8 cellular contexts compared by ENCODE assay signal in the genomic region with DNA sequence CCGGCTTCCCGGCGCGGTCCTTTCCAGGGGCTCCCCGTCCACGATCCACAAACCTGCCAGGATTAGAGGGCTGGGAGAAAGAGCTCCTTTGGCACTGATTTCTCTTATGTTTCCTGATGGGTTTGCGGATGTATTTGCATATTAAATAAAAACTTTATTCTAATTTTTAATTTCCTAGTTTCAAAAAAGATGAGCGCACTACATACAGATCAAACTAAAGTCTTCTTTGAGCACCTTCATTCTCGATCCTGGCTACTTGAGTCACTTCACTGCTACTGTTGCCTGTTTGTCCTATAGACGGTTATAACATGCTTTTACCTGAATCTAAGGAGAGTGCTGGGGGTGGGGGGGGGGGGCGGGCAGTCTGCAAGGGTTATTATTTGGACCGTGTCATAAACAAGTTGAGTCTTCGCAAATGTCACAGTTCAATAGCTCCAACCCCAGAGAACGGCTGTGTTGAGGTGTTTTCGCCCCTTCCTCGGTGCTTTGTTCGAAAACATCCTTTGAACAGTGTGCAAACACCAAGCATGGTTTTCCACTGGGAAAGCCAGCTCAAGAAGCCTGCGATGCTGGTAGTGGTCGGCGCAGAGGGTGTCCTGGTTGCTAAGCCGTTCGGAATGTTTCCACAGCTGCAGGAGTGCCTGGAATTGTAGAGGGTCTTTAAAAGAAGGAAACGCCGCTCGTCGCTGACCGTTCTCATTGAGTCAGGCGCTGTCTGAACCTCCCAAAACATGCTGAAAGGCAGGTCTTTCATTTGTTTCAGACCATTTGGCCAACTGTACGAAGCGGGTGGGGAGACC. TPM values are rescaled to one million over a fixed set of nuclear protein-coding genes. Genes with fewer than 3 reads are reported as not detected.
DNase-seq lines count a peak whose midpoint lies in the region; ATAC-seq and TF ChIP-seq lines count a peak whose summit lies in the region.

No MANE protein-coding gene starts in this region.

- H4K91ac ChIP-seq in neuronal stem cell (ENCODE audit: low read depth, low read length, poor library complexity): no peak overlapping the region

- peaks cover 15 to 21% (median 19%) of the 10 kb centered on the region in 3 donors for H3K4me1 Mint-ChIP-seq in CD8-positive, alpha-beta memory T cell

- peaks cover 13% of the 10 kb centered on the region for H3K4me1 ChIP-seq in CD8-positive, alpha-beta memory T cell (ENCODE audit: insufficient read depth, low read length)
- H3K4me1 ChIP-seq in duodenal mucosa (ENCODE audit: control insufficient read depth in 1 of 2, insufficient read depth in 2 of 2, low read length in 2 of 2): peaks cover 0 to 22% of the 10 kb centered on the region in 2 donors
- peaks cover 2 to 4% of the 10 kb centered on the region in 2 donors for H3K4me1 ChIP-seq in neuronal stem cell (ENCODE audit: control insufficient read depth in 2 of 2, insufficient read depth in 1 of 2, low read depth in 1 of 2, low read length in 2 of 2)

- peaks cover 0 to 3% of the 10 kb centered on the region in 2 donors for H3K27me3 Mint-ChIP-seq in CD8-positive, alpha-beta memory T cell

- ATAC-seq in GM21423 (IDR thresholded peaks at IDR 0.05; ENCODE audit: unreplicated experiment): no peak

- H3K27ac ChIP-seq in CD8-positive, alpha-beta memory T cell (ENCODE audit: low read depth, low read length): no peak overlapping the region
- H3K27ac ChIP-seq in duodenal mucosa (ENCODE audit: low read depth, low read length): no peak overlapping the region
- H3K27ac ChIP-seq in neuronal stem cell (replicated peaks; ENCODE audit: low read length): peak overlapping the region; percentile 61

- H2BK15ac ChIP-seq in neuronal stem cell (ENCODE audit: low read length): no peak overlapping the region

- H2AK5ac ChIP-seq in neuronal stem cell (ENCODE audit: low read depth, low read length): no peak overlapping the region

- H3K4me3 ChIP-seq in CD8-positive, alpha-beta memory T cell (ENCODE audit: low read length): no peak overlapping the region
- H3K4me3 ChIP-seq in NB4 (ENCODE audit: low read depth, low read length): peak overlapping the region; percentile 66
- peak overlapping the region; percentile 79 to 93 for H3K4me3 ChIP-seq in duodenal mucosa (ENCODE audit: low read depth in 1 of 2, low read length in 2 of 2)
- H3K4me3 ChIP-seq in neuronal stem cell (ENCODE audit: low read length in 2 of 2): peak overlapping the region; percentile 83 to 85

- POLR2A ChIA-PET in CD8-positive, alpha-beta memory T cell (lab: Charles Lee): interaction anchor here (1.0 to 8.5 kb wide), 9 partner anchors 10 to 182 kb away, joined by 4 to 246 read pairs (median 12); a partner anchor contains a TSS

- CTCF ChIA-PET in CD8-positive, alpha-beta memory T cell (lab: Charles Lee): interaction anchor here (0.6 to 10.2 kb wide), 42 partner anchors 9 to 509 kb away, joined by 3 to 340 read pairs (median 7); a partner anchor contains a TSS

- no CpG with 5 or more reads among the region's 30 CpGs for WGBS in neuronal stem cell (ENCODE audit: extremely low coverage in 2 of 2, insufficient read length in 2 of 2, insufficient replicate concordance in 1 of 2), 2 donors

- H3K36me3 Mint-ChIP-seq in CD8-positive, alpha-beta memory T cell: peaks cover 0 to 33% (median 3%) of the 10 kb centered on the region in 3 donors

- H3K4me3 Mint-ChIP-seq in CD8-positive, alpha-beta memory T cell: peak overlapping the region in 6 of 7 donors; percentile 80 to 100 (median 92)

- TF ChIP-seq CTCF in NB4 (IDR thresholded peaks at IDR 0.05; ENCODE audit: low read depth, low read length): no peak

- H3K27me3 ChIP-seq in CD8-positive, alpha-beta memory T cell (ENCODE audit: insufficient read depth, low read length, poor library complexity, severe bottlenecking): no peaks in the 10 kb centered on the region
- no peaks in the 10 kb centered on the region for H3K27me3 ChIP-seq in duodenal mucosa (ENCODE audit: control insufficient read depth in 1 of 2, insufficient read depth in 2 of 2, low read length in 2 of 2)
- H3K27me3 ChIP-seq in neuronal stem cell (ENCODE audit: control insufficient read depth in 3 of 3, insufficient read depth in 3 of 3, low read depth in 1 of 3, low read length in 3 of 3): no peaks in the 10 kb centered on the region

- H4K8ac ChIP-seq in neuronal stem cell (ENCODE audit: low read depth, low read length): no peak overlapping the region

- TF ChIP-seq POLR2A in NB4 (IDR thresholded peaks at IDR 0.05; ENCODE audit: extremely low read depth, insufficient read length): no peak

- peak overlapping the region; percentile 100 for H2AFZ ChIP-seq in neuronal stem cell (ENCODE audit: low read length)

- H3K9me3 Mint-ChIP-seq in CD8-positive, alpha-beta memory T cell: no peaks in the 10 kb centered on the region

- H3K9ac ChIP-seq in duodenal mucosa (ENCODE audit: low read depth in 1 of 2, low read length in 2 of 2): no peak overlapping the region
- no peak overlapping the region for H3K9ac ChIP-seq in neuronal stem cell (ENCODE audit: low read depth, low read length, poor library complexity)

- H2BK120ac ChIP-seq in neuronal stem cell (ENCODE audit: low read depth, low read length): no peak overlapping the region

- no peaks in the 10 kb centered on the region for H3K36me3 ChIP-seq in CD8-positive, alpha-beta memory T cell (ENCODE audit: insufficient read depth, low read length)
- H3K36me3 ChIP-seq in duodenal mucosa (ENCODE audit: control insufficient read depth in 1 of 2, insufficient read depth in 2 of 2, low read length in 2 of 2) (no peaks in the 10 kb centered on the region), neuronal stem cell (replicated peaks in 1 of 2; ENCODE audit: control insufficient read depth in 2 of 2, insufficient read depth in 2 of 2, low read length in 2 of 2) (no peaks in the 10 kb centered on the region)

- no peak overlapping the region for H3K23ac ChIP-seq in neuronal stem cell (ENCODE audit: low read depth, low read length, poor library complexity)

- H3K4me2 ChIP-seq in neuronal stem cell (ENCODE audit: insufficient read depth, low read length, poor library complexity, severe bottlenecking): peak overlapping the region; percentile 86

- peak overlapping the region in 4 of 8 donors; percentile 41 to 98 (median 82) for H3K27ac Mint-ChIP-seq in CD8-positive, alpha-beta memory T cell

- H3K9me3 ChIP-seq in CD8-positive, alpha-beta memory T cell (ENCODE audit: low read length): no peaks in the 10 kb centered on the region
- no peaks in the 10 kb centered on the region for H3K9me3 ChIP-seq in duodenal mucosa (ENCODE audit: control insufficient read depth in 1 of 2, low read length in 2 of 2)
- H3K9me3 ChIP-seq in neuronal stem cell (replicated peaks in 1 of 2; ENCODE audit: control insufficient read depth in 2 of 2, insufficient read depth in 1 of 2, low read depth in 1 of 2, low read length in 2 of 2): no peaks in the 10 kb centered on the region

- H3K18ac ChIP-seq in neuronal stem cell (ENCODE audit: low read length): peak overlapping the region; percentile 51

- no peak overlapping the region for H3K4ac ChIP-seq in neuronal stem cell (ENCODE audit: low read length)

- H2BK12ac ChIP-seq in neuronal stem cell (ENCODE audit: low read length): no peak overlapping the region

- H3K79me1 ChIP-seq in neuronal stem cell (ENCODE audit: low read depth, low read length): no peaks in the 10 kb centered on the region

- H3K14ac ChIP-seq in neuronal stem cell (ENCODE audit: low read length): no peak overlapping the region

- no peak overlapping the region for H2BK5ac ChIP-seq in neuronal stem cell (ENCODE audit: low read length)

- no peak for DNase-seq in CD8-positive, alpha-beta memory T cell
- no peak for DNase-seq in NB4 (ENCODE audit: low read depth)
- peak; percentile 60 for DNase-seq in neuronal stem cell (ENCODE audit: low spot score)
- no peak for DNase-seq in central memory CD4-positive, alpha-beta T cell
- no peak for DNase-seq in DMS 273 (lab: John Stamatoyannopoulos, UW; ENCODE audit: unreplicated experiment)
- no peak for DNase-seq in activated naive CD4-positive, alpha-beta T cell treated with anti-CD3 and anti-CD28 coated beads, Interleukin-2, amount 50 U/mL, for 16 hours

RNA-seq across cellular contexts. Expression of a gene that starts 1.1 kb away (rescaled TPM):
- 100 to 1,000 TPM; 113 to 118 TPM for total RNA-seq in CD8-positive, alpha-beta memory T cell
- polyA plus RNA-seq in CD8-positive, alpha-beta memory T cell: 170 TPM
- polyA plus RNA-seq in neuronal stem cell (2013, experiment 1 of 2): 4.8 TPM
- polyA plus RNA-seq in neuronal stem cell (2013, experiment 2 of 2): 4.6 TPM

RNA-seq across cellular contexts. Expression of a gene that starts 4.9 kb away (rescaled TPM):
- not detected for total RNA-seq in CD8-positive, alpha-beta memory T cell
- not detected for polyA plus RNA-seq in CD8-positive, alpha-beta memory T cell
- 0.15 TPM for polyA plus RNA-seq in neuronal stem cell (2013, experiment 1 of 2)
- polyA plus RNA-seq in neuronal stem cell (2013, experiment 2 of 2): 0.47 TPM
